1 cellular context compared by ENCODE assay signal in genomic region chr11:64718084-64718779, GRCh38.
TF ChIP-seq lines count a peak whose summit lies in the region.

No MANE protein-coding gene starts in this region.

TF ChIP-seq in H1, 55 proteins besides CTCF, POLR2A, EP300 and RAD21:
- TF ChIP-seq TAF7 (optimal IDR thresholded peaks at IDR 0.05; ENCODE audit: borderline replicate concordance, low read depth, low read length) (no peak), HDAC2 (IDR thresholded peaks at IDR 0.05; ENCODE audit: borderline replicate concordance in 1 of 2, low read depth in 2 of 2, low read length in 2 of 2) (no peak), SP1 (IDR thresholded peaks at IDR 0.05; ENCODE audit: low read depth, low read length) (no peak), PHF8 (conservative IDR thresholded peaks at IDR 0.05; ENCODE audit: low read depth, low read length) (no peak), KDM1A (IDR thresholded peaks at IDR 0.05; ENCODE audit: borderline replicate concordance, low read length) (no peak), TCF12 (IDR thresholded peaks at IDR 0.05; ENCODE audit: low read depth, low read length) (no peak), EZH2 (IDR thresholded peaks at IDR 0.05; ENCODE audit: low read depth, low read length, severe bottlenecking) (no peak), CEBPB (IDR thresholded peaks at IDR 0.05; ENCODE audit: low read depth, low read length) (no peak), CHD1 (IDR thresholded peaks at IDR 0.05; ENCODE audit: low read depth, low read length) (no peak), YY1 (IDR thresholded peaks at IDR 0.05; ENCODE audit: low read depth, low read length) (no peak), TAF1 (IDR thresholded peaks at IDR 0.05; ENCODE audit: low read depth, low read length) (no peak), CHD7 (IDR thresholded peaks at IDR 0.05; ENCODE audit: insufficient replicate concordance, low read length) (no peak)
